8 cellular contexts compared by ENCODE assay signal in genomic region chr19:4063369-4064072, GRCh38. TPM values are rescaled to one million over a fixed set of nuclear protein-coding genes. Genes with fewer than 3 reads are reported as not detected.
DNase-seq lines count a peak whose midpoint lies in the region; FAIRE-seq and TF ChIP-seq lines count a peak whose summit lies in the region.

No MANE protein-coding gene starts in this region.

- peaks cover 65% of the 10 kb centered on the region for H3K79me2 ChIP-seq in GM23248 (ENCODE audit: insufficient read depth)

- in situ Hi-C loops in GM23248 (cut with MboI) = no loop called here

- intact Hi-C loops in left ventricle myocardium inferior (cut with micrococcal nuclease) (no loop called here), posterior vena cava (cut with DNase I) (no loop called here)

- H3K36me3 ChIP-seq in GM23248 (ENCODE audit: low read depth) = no peaks in the 10 kb centered on the region
- peaks cover 32% of the 10 kb centered on the region for H3K36me3 ChIP-seq in WERI-Rb-1
- no peaks in the 10 kb centered on the region for H3K36me3 ChIP-seq in left ventricle myocardium inferior
- H3K36me3 ChIP-seq in small intestine (ENCODE audit: control insufficient read depth in 2 of 2, insufficient read depth in 2 of 2, low read length in 2 of 2) = peaks cover 0 to 4% of the 10 kb centered on the region in 2 donors

- H3K27ac ChIP-seq in GM23248 (peak overlapping the region; percentile 95), WERI-Rb-1 (peak overlapping the region; percentile 98), left ventricle myocardium inferior (replicated peaks) (peak overlapping the region; percentile 96), small intestine (ENCODE audit: low read depth in 1 of 2, low read length in 1 of 2) (peak overlapping the region; percentile 89 to 100)

- peaks cover 43% of the 10 kb centered on the region for H3K4me1 ChIP-seq in GM23248 (ENCODE audit: insufficient read depth)
- H3K4me1 ChIP-seq in left ventricle myocardium inferior = peaks cover 83% of the 10 kb centered on the region
- peaks cover 0 to 14% of the 10 kb centered on the region in 2 donors for H3K4me1 ChIP-seq in small intestine (ENCODE audit: control insufficient read depth in 2 of 2, insufficient read depth in 1 of 2, low read depth in 1 of 2, low read length in 1 of 2)

- peak; percentile 24 for DNase-seq in GM23248
- no peak for DNase-seq in WERI-Rb-1
- no peak for DNase-seq in left ventricle myocardium inferior
- DNase-seq in small intestine = peak; percentile 61
- DNase-seq in NCI-H2196 treated with DMSO at 0.1 percent for 48 hours (lab: John Stamatoyannopoulos, UW; ENCODE audit: unreplicated experiment) = no peak
- no peak for DNase-seq in AML-193 (lab: John Stamatoyannopoulos, UW)
- no peak for DNase-seq in posterior vena cava (ENCODE audit: low spot score)
- DNase-seq in NCI-H1105 (lab: John Stamatoyannopoulos, UW) = no peak

- H4K20me1 ChIP-seq in GM23248 (ENCODE audit: insufficient read depth) = peaks cover 3% of the 10 kb centered on the region; the same call in 1 of the 2 replicates

- H3K9me2 ChIP-seq in GM23248 (ENCODE audit: insufficient read depth) = no peaks in the 10 kb centered on the region

- 0 out of 2 replicates have a peak, but pooled peaks cover 3% of the 10 kb centered on the region for H3F3A ChIP-seq in GM23248 (ENCODE audit: insufficient read depth)

- TF ChIP-seq CTCF in WERI-Rb-1 (IDR thresholded peaks at IDR 0.05; ENCODE audit: low read depth, low read length) = no peak
- TF ChIP-seq CTCF in left ventricle myocardium inferior (IDR thresholded peaks at IDR 0.05; ENCODE audit: borderline replicate concordance) = no peak

- peak overlapping the region; percentile 82 for H3K4me3 ChIP-seq in GM23248
- H3K4me3 ChIP-seq in WERI-Rb-1 (ENCODE audit: low read depth, low read length) = peak overlapping the region; percentile 52
- peak overlapping the region; percentile 96 for H3K4me3 ChIP-seq in left ventricle myocardium inferior
- H3K4me3 ChIP-seq in small intestine (ENCODE audit: low read depth in 1 of 2, low read length in 2 of 2) = peak overlapping the region; percentile 95 to 100

- peak overlapping the region; percentile 77 for H3K4me2 ChIP-seq in GM23248 (ENCODE audit: unreplicated experiment)

- H3K27me3 ChIP-seq in GM23248 (replicated peaks; ENCODE audit: insufficient read depth) (no peaks in the 10 kb centered on the region), WERI-Rb-1 (ENCODE audit: insufficient read depth, low read depth, severe bottlenecking) (no peaks in the 10 kb centered on the region), left ventricle myocardium inferior (ENCODE audit: low read depth) (no peaks in the 10 kb centered on the region), small intestine (ENCODE audit: control insufficient read depth in 2 of 2, insufficient read depth in 2 of 2, low read length in 2 of 2) (no peaks in the 10 kb centered on the region)

- 41 to 47% methylated on average over 24 of the region's 24 CpGs for WGBS in GM23248 (ENCODE audit: low coverage in 1 of 2, low lambda C conversion rate in 2 of 2, missing lambda C conversion rate in 2 of 2), 2 experiments
- WGBS in small intestine, 3 donors = 6 to 33% (median 15%) methylated on average over 24 of the region's 24 CpGs

- peak overlapping the region; percentile 86 for H3K9ac ChIP-seq in GM23248

- FAIRE-seq in small intestine (lab: Jason Lieb, UNC) = no peak

- H3K9me3 ChIP-seq in GM23248 (ENCODE audit: low read depth) (no peaks in the 10 kb centered on the region), WERI-Rb-1 (ENCODE audit: severe bottlenecking) (no peaks in the 10 kb centered on the region), left ventricle myocardium inferior (replicated peaks) (no peaks in the 10 kb centered on the region), small intestine (ENCODE audit: control insufficient read depth, low read depth) (no peaks in the 10 kb centered on the region)

- no peak overlapping the region for H2AFZ ChIP-seq in GM23248

RNA-seq across cellular contexts. Expression of gene ZBTB7A, which starts 3.2 kb away (rescaled TPM):
- 33.6 and 41.3 TPM in 2 replicates for total RNA-seq in GM23248 (2014; rRNA removed; shearing (Covaris generic))
- 17.8 and 20.6 TPM in 2 replicates for polyA plus RNA-seq in GM23248 (2016; fragmentation: Nextera tagmentation; extraction: Ambion mirVana)
- total RNA-seq in left ventricle myocardium inferior = 30.6 TPM
- 10 to 100 TPM; 14.3 to 27.0 (median 16.8) TPM for polyA plus RNA-seq in small intestine
- total RNA-seq in posterior vena cava = 10 to 100 TPM; 41.8 to 50.6 TPM

RNA-seq across cellular contexts. Expression of gene PIAS4, which starts 56.0 kb away (rescaled TPM):
- total RNA-seq in GM23248 (2014; rRNA removed; shearing (Covaris generic)) = 16.8 and 21.0 TPM in 2 replicates
- polyA plus RNA-seq in GM23248 (2016; fragmentation: Nextera tagmentation; extraction: Ambion mirVana) (6.9 and 9.1 TPM in 2 replicates), small intestine (10 to 100 TPM; 10.8 to 14.8 (median 11.4) TPM)
- total RNA-seq in left ventricle myocardium inferior (15.4 TPM), posterior vena cava (10 to 100 TPM; 14.4 to 16.1 TPM)

Comparison
In these comparisons a context has a peak if more than half of its experiments do, and no peak if none do; other contexts are left out.
1. DNase-seq: peak in GM23248 (single experiment) and small intestine (single experiment); none in WERI-Rb-1 (single experiment), left ventricle myocardium inferior (single experiment), NCI-H2196 treated with DMSO at 0.1 percent for 48 hours (single experiment), AML-193 (0 of 2), posterior vena cava (single experiment) and NCI-H1105 (single experiment).
2. Peak in every context shown above with its lines, with median percentiles within 50 percentile points of each other: H3K27ac ChIP-seq and H3K4me3 ChIP-seq.